ENCODE assay signal across 8 cellular contexts in the genomic region with DNA sequence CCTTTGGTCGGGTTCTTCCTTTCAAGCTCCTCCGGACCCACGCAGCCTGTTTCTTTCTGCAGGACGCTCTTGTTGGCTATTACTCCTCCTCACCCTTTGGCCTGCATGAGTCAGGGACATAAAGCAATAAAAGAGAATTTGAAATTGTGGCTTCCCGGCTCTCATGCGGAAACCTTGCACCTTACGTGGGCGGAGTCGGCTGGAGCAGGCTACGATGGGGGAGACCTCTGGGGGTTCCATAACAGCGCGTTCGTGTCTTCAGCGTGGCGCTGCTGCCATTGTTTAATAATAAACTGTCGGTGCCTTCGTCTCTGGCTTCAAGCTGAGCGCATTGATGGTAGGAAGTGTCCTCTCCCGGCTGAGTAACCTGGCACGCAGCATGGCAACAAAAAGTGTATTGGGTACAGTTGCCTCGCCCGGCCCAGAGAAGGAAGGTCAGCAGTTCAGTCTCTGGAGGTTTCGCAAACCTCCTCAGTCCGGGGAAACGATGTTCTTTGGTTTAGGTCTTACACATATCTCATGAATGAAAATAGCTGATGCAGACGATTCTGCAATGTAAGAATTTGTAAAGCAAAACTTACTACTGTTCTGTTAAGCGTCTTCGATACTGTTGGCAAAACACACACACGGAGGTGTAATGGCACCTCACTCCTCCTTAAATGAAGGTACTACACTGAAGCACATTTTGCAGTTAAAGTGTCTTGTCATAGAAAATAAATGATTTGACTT. TPM values are rescaled to one million over a fixed set of nuclear protein-coding genes. Genes with fewer than 3 reads are reported as not detected.
DNase-seq lines count a peak whose midpoint lies in the region; ATAC-seq and TF ChIP-seq lines count a peak whose summit lies in the region.

No MANE protein-coding gene starts in this region.

- H3K9ac ChIP-seq in KMS-11: peak overlapping the region; percentile 89

- no peak overlapping the region for H3K4me3 ChIP-seq in KMS-11 (IDR thresholded peaks at IDR 0.05; ENCODE audit: insufficient read depth, low read depth, low read length)
- H3K4me3 ChIP-seq in WI38 (ENCODE audit: low read depth, low read length): peak overlapping the region; percentile 86

- H3K27me3 ChIP-seq in KMS-11 (ENCODE audit: insufficient read depth, low read depth): no peaks in the 10 kb centered on the region
- no peaks in the 10 kb centered on the region for H3K27me3 ChIP-seq in foreskin keratinocyte

- DNase-seq in NCI-H748 (lab: John Stamatoyannopoulos, UW; ENCODE audit: unreplicated experiment): peak; percentile 71
- no peak for DNase-seq in NCI-H748 treated with DMSO at 0.1 percent for 48 hours (lab: John Stamatoyannopoulos, UW)
- DNase-seq in foreskin keratinocyte: peak; percentile 47 to 62
- DNase-seq in omental fat pad (ENCODE audit: low spot score): peak; percentile 26
- no peak for DNase-seq in NCI-H2196 (lab: John Stamatoyannopoulos, UW; ENCODE audit: unreplicated experiment)

- peak overlapping the region; percentile 97 for H2AFZ ChIP-seq in KMS-11 (ENCODE audit: low read depth)

- ATAC-seq in GM21825 (IDR thresholded peaks at IDR 0.05; ENCODE audit: unreplicated experiment) (peak; percentile 11), foreskin keratinocyte (peak; percentile 68), omental fat pad (ENCODE audit: low FRiP score) (peak; percentile 77)

- H3K27ac ChIP-seq in KMS-11 (peak overlapping the region; percentile 60), foreskin keratinocyte (no peak overlapping the region)

- peak overlapping the region; percentile 76 for H3K4me2 ChIP-seq in KMS-11

- no peaks in the 10 kb centered on the region for H3K36me3 ChIP-seq in KMS-11 (ENCODE audit: insufficient read depth)

- peaks cover 39% of the 10 kb centered on the region; the same call in 1 of the 2 replicates for H3K79me2 ChIP-seq in KMS-11 (ENCODE audit: insufficient read depth, low read depth)

- H4K20me1 ChIP-seq in KMS-11 (ENCODE audit: insufficient read depth): no peaks in the 10 kb centered on the region

- peaks cover 33% of the 10 kb centered on the region for H3K4me1 ChIP-seq in KMS-11 (ENCODE audit: low read depth, poor library complexity, severe bottlenecking)
- peaks cover 8% of the 10 kb centered on the region for H3K4me1 ChIP-seq in foreskin keratinocyte

- TF ChIP-seq CTCF in KMS-11 (conservative IDR thresholded peaks at IDR 0.05; ENCODE audit: low read depth, low read length) (no peak), WI38 (IDR thresholded peaks at IDR 0.05; ENCODE audit: low read depth, low read length) (no peak), foreskin keratinocyte (conservative IDR thresholded peaks at IDR 0.05) (no peak), omental fat pad (IDR thresholded peaks at IDR 0.05) (no peak)

RNA-seq across cellular contexts. Expression of gene CCDC186, which starts 0.6 kb away (rescaled TPM):
- 13.9 and 14.6 TPM in 2 replicates for total RNA-seq in foreskin keratinocyte
- 2.0 and 2.1 TPM in 2 replicates for polyA plus RNA-seq in foreskin keratinocyte
- 10 to 100 TPM; 14.5 to 31.8 (median 19.3) TPM for total RNA-seq in omental fat pad

RNA-seq across cellular contexts. Expression of gene TDRD1, which starts 4.5 kb away (rescaled TPM):
- total RNA-seq in foreskin keratinocyte: 0.11 TPM in 1 of 2 replicates, not detected in the other
- 0.03 TPM in 1 of 2 replicates, not detected in the other for polyA plus RNA-seq in foreskin keratinocyte
- under 1 TPM in 3 of 4 donors, not detected in 1; 0.24 to 0.46 (median 0.31) TPM for total RNA-seq in omental fat pad

Comparison
In these comparisons a context has a peak if more than half of its experiments do, and no peak if none do; other contexts are left out.
1. DNase-seq: peak in NCI-H748 (single experiment), foreskin keratinocyte (2 of 2) and omental fat pad (single experiment); none in NCI-H748 treated with DMSO at 0.1 percent for 48 hours (single experiment) and NCI-H2196 (single experiment).
2. ATAC-seq: peak in every context shown above with its lines; median percentile 77 in omental fat pad; 68 in foreskin keratinocyte; 11 in GM21825.